ENCODE assay signal across 9 cellular contexts in the genomic region with DNA sequence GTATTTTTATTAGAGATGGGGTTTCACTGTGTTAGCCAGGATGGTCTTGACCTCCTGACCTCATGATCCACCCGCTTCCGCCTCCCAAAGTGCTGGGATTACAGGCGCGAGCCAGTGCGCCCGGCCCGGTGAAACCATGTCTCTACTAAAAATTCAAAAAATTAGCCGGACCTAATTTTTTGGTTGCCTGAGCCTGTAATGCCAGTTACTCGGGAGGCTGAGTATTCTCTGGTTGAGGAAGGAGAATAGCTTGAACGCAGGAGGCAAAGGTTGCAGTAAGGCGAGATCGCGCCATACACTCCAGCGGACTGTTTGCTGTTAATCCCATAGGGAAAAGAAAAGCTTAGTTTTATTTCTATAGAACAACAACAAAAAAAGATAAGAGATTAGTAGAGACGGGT. TPM values are rescaled to one million over a fixed set of nuclear protein-coding genes. Genes with fewer than 3 reads are reported as not detected.
DNase-seq lines count a peak whose midpoint lies in the region; ATAC-seq and TF ChIP-seq lines count a peak whose summit lies in the region.
"Had no signal": no experiment of that assay in that cellular context is flagged by ENCODE, and none has a peak within 500 bp of the region (broad histone marks: within the 10 kb centered on the region; RNA-seq: fewer than 3 reads in every experiment).

No MANE protein-coding gene starts in this region.

- H3K27me3 ChIP-seq in esophagus squamous epithelium (no peaks in the 10 kb centered on the region), trophoblast cell (ENCODE audit: insufficient read depth, low read length) (no peaks in the 10 kb centered on the region)

- no peak overlapping the region for H3K9ac ChIP-seq in trophoblast cell (ENCODE audit: low read length)

- H3K36me3 ChIP-seq in esophagus squamous epithelium: no peaks in the 10 kb centered on the region
- H3K36me3 ChIP-seq in trophoblast cell (ENCODE audit: control insufficient read depth in 1 of 2, insufficient read depth in 2 of 2, low read length in 2 of 2): no peaks in the 10 kb centered on the region
- H3K36me3 ChIP-seq: neutrophil had no signal

- no peak for TF ChIP-seq POLR2A in esophagus squamous epithelium (IDR thresholded peaks at IDR 0.05)

- H3K79me1 ChIP-seq in trophoblast cell (ENCODE audit: low read length): peaks cover 5% of the 10 kb centered on the region

- H2BK120ac ChIP-seq in trophoblast cell (ENCODE audit: insufficient read depth, low read length, poor library complexity): no peak overlapping the region

- H3K27ac ChIP-seq in RWPE1 (peak overlapping the region; percentile 85), esophagus squamous epithelium (peak overlapping the region; percentile 83 to 90 (median 88)), trophoblast cell (ENCODE audit: low read depth, low read length) (peak overlapping the region; percentile 12)
- H3K27ac ChIP-seq: neutrophil had no signal

- no peak overlapping the region for H4K8ac ChIP-seq in trophoblast cell (ENCODE audit: low read depth, low read length)

- H2AK5ac ChIP-seq in trophoblast cell (ENCODE audit: low read length): no peak overlapping the region

- peak overlapping the region; percentile 69 for H4K12ac ChIP-seq in trophoblast cell (ENCODE audit: low read depth, low read length)

- no peaks in the 10 kb centered on the region for H3K79me2 ChIP-seq in trophoblast cell (ENCODE audit: control insufficient read depth, insufficient read depth, low read length, poor library complexity)

- ATAC-seq in GM18867 (IDR thresholded peaks at IDR 0.05; ENCODE audit: unreplicated experiment): peak; percentile 27
- ATAC-seq in HG02610 (IDR thresholded peaks at IDR 0.05; ENCODE audit: unreplicated experiment): no peak

- H4K91ac ChIP-seq in trophoblast cell (ENCODE audit: low read depth, low read length): no peak overlapping the region

- POLR2A ChIA-PET in RWPE1 (lab: Yijun Ruan, JAX; ENCODE audit: low non-redundant PET): interaction anchor here (0.8 kb wide), 1 partner anchor 14 kb away, joined by 4 read pairs; no protein-coding TSS in a partner anchor

- CTCF ChIA-PET in RWPE1 (lab: Yijun Ruan, JAX): interaction anchor here (0.6 kb wide), 1 partner anchor 8 kb away, joined by 3 read pairs; no protein-coding TSS in a partner anchor

- WGBS in esophagus squamous epithelium, 2 donors: 25 to 37% methylated on average over 10 to 15 of the region's 15 CpGs
- no CpG with 5 or more reads among the region's 15 CpGs for WGBS in trophoblast cell (ENCODE audit: extremely low coverage, insufficient coverage, insufficient read length)

- intact Hi-C loops in esophagus squamous epithelium (cut with DNase I): no loop called here

- no peak overlapping the region for H2BK5ac ChIP-seq in trophoblast cell (ENCODE audit: low read depth, low read length, poor library complexity)

- H3K23ac ChIP-seq in trophoblast cell (ENCODE audit: low read length): no peak overlapping the region

- no peak overlapping the region for H2AFZ ChIP-seq in trophoblast cell (ENCODE audit: insufficient read depth, low read length, poor library complexity)

- TF ChIP-seq CTCF in RWPE1 (conservative IDR thresholded peaks at IDR 0.05; ENCODE audit: low read depth): no peak
- no peak for TF ChIP-seq CTCF in esophagus squamous epithelium (IDR thresholded peaks at IDR 0.05)

- H3K4me1 ChIP-seq in esophagus squamous epithelium (peaks cover 0 to 8% (median 0%) of the 10 kb centered on the region in 3 donors), trophoblast cell (ENCODE audit: control insufficient read depth in 1 of 2, insufficient read depth in 2 of 2, low read length in 2 of 2) (no peaks in the 10 kb centered on the region)

- H3K9me3 ChIP-seq in esophagus squamous epithelium: no peaks in the 10 kb centered on the region
- no peaks in the 10 kb centered on the region for H3K9me3 ChIP-seq in trophoblast cell (ENCODE audit: insufficient read depth, low read depth, low read length)
- H3K9me3 ChIP-seq: neutrophil had no signal

- peak overlapping the region; percentile 11 for H3K4me2 ChIP-seq in trophoblast cell (ENCODE audit: low read length)

- H3K4me3 ChIP-seq in esophagus squamous epithelium (peak overlapping the region; percentile 18 to 63 (median 47)), trophoblast cell (ENCODE audit: low read depth, low read length) (no peak overlapping the region)

- H3K4ac ChIP-seq in trophoblast cell (ENCODE audit: low read depth, low read length): no peak overlapping the region

- DNase-seq in RWPE1 (ENCODE audit: low spot score) (no peak), esophagus squamous epithelium (lab: John Stamatoyannopoulos, UW) (no peak), trophoblast cell (peak in 1 of 2 donors; percentile 64), cerebellar nuclear complex (lab: John Stamatoyannopoulos, UW) (no peak), anterior cingulate cortex (lab: John Stamatoyannopoulos, UW) (no peak), SW480 (ENCODE audit: low spot score) (no peak)

- H3K18ac ChIP-seq in trophoblast cell (ENCODE audit: low read length): no peak overlapping the region

- H2BK12ac ChIP-seq in trophoblast cell (ENCODE audit: low read length): no peak overlapping the region

- H3K14ac ChIP-seq in trophoblast cell (ENCODE audit: low read length): no peak overlapping the region

RNA-seq across cellular contexts. Expression of a gene that starts 29.9 kb away (rescaled TPM):
- total RNA-seq in esophagus squamous epithelium: not detected
- polyA plus RNA-seq in trophoblast cell (2013): 0.01 and 0.03 TPM in 2 replicates

RNA-seq across cellular contexts. Expression of a gene that starts 55.1 kb away (rescaled TPM):
- total RNA-seq in esophagus squamous epithelium: 100 to 1,000 TPM in 3 of 4 donors, 10 to 100 TPM in 1; 94.9 to 942 (median 328) TPM
- polyA plus RNA-seq in trophoblast cell (2013): 15.9 and 17.2 TPM in 2 replicates

Comparison
In these comparisons a context has a peak if more than half of its experiments do, and no peak if none do; other contexts are left out.
1. H3K27ac ChIP-seq: peak in every context shown above with its lines; median percentile 88 in esophagus squamous epithelium; 85 in RWPE1; 12 in trophoblast cell.